11 cellular contexts compared by ENCODE assay signal in the genomic region with DNA sequence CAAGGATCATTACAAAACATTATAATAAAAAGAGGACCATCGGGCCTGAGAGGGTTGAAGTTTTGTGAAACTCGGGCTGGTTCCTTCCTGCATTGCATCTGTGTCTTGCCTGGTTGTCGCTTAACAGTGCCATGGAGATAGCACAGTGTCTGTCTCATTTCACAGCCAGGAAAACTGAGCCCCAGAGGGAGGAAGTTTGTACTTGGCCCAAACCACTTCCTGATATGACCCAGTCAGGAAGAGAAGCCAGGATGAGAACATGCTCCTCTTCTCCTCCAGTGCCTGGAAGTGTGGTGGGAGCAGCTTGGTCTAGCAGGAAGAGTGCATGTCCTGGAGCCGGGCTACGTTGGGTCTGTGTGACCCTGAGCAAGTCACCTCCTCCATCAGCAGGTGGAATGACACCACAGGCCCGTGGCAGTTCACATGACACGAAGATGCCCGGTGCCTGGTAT. TPM values are rescaled to one million over a fixed set of nuclear protein-coding genes. Genes with fewer than 3 reads are reported as not detected.
DNase-seq lines count a peak whose midpoint lies in the region; ATAC-seq and TF ChIP-seq lines count a peak whose summit lies in the region.
"Had no signal": no experiment of that assay in that cellular context is flagged by ENCODE, and none has a peak within 500 bp of the region (broad histone marks: within the 10 kb centered on the region; RNA-seq: fewer than 3 reads in every experiment).

No MANE protein-coding gene starts in this region.

- peak; percentile 7 for DNase-seq in HT1080 (ENCODE audit: low read depth)
- DNase-seq in activated B cell treated with CpG ODN at 0.5 μM for 24 hours = no peak
- DNase-seq in foreskin keratinocyte = no peak
- DNase-seq in sciatic nerve (ENCODE audit: low spot score) = peak; percentile 43
- DNase-seq: DMS153, NCI-H1436, NCI-H526 had no signal

- TF ChIP-seq CTCF in activated B cell treated with CpG ODN at 0.5 μM for 24 hours (IDR thresholded peaks at IDR 0.05) = no peak
- TF ChIP-seq CTCF in foreskin keratinocyte (conservative IDR thresholded peaks at IDR 0.05) = no peak

- CTCF ChIA-PET in activated B cell treated with CpG ODN at 0.5 μM for 24 hours (lab: Charles Lee) = interaction anchor here (1.3 to 9.7 kb wide), 5 partner anchors 26 to 86 kb away, joined by 5 to 117 read pairs (median 27); a partner anchor contains a TSS

- H3K4me1 Mint-ChIP-seq in activated B cell treated with CpG ODN at 0.5 μM for 24 hours = peaks cover 58% of the 10 kb centered on the region

- no peak for ATAC-seq in activated B cell treated with CpG ODN at 0.5 μM for 24 hours (ENCODE audit: low read depth)
- no peak for ATAC-seq in foreskin keratinocyte
- no peak for ATAC-seq in sciatic nerve
- ATAC-seq in HG02588 (IDR thresholded peaks at IDR 0.05; ENCODE audit: unreplicated experiment) = no peak
- ATAC-seq in HG02885 (IDR thresholded peaks at IDR 0.05; ENCODE audit: poor library complexity, unreplicated experiment) = no peak
- no peak for ATAC-seq in GM18861 (IDR thresholded peaks at IDR 0.05; ENCODE audit: unreplicated experiment)

- H3K27ac ChIP-seq in foreskin keratinocyte = peak overlapping the region; percentile 85

- no peaks in the 10 kb centered on the region for H3K27me3 Mint-ChIP-seq in activated B cell treated with CpG ODN at 0.5 μM for 24 hours

- POLR2A ChIA-PET in activated B cell treated with CpG ODN at 0.5 μM for 24 hours (lab: Charles Lee) = interaction anchor here (2.2 kb wide), 1 partner anchor 41 kb away, joined by 13 read pairs; a partner anchor contains a TSS

- peak overlapping the region; percentile 36 for H3K27ac Mint-ChIP-seq in activated B cell treated with CpG ODN at 0.5 μM for 24 hours

- peaks cover 91% of the 10 kb centered on the region for H3K36me3 Mint-ChIP-seq in activated B cell treated with CpG ODN at 0.5 μM for 24 hours (ENCODE audit: low read depth)

- no peaks in the 10 kb centered on the region for H3K9me3 Mint-ChIP-seq in activated B cell treated with CpG ODN at 0.5 μM for 24 hours

- peaks cover 15% of the 10 kb centered on the region for H3K4me1 ChIP-seq in foreskin keratinocyte

- no peak overlapping the region for H3K4me3 Mint-ChIP-seq in activated B cell treated with CpG ODN at 0.5 μM for 24 hours

- no peaks in the 10 kb centered on the region for H3K27me3 ChIP-seq in foreskin keratinocyte

- intact Hi-C loops in activated B cell treated with CpG ODN at 0.5 μM for 24 hours (cut with micrococcal nuclease) = no loop called here
- intact Hi-C loops in sciatic nerve (cut with DNase I) = no loop called here

RNA-seq across cellular contexts. Expression of a gene that starts 41.5 kb away (rescaled TPM):
- 11.4 and 21.7 TPM in 2 replicates for total RNA-seq in HT1080 (2014; rRNA removed; shearing (Covaris generic))
- polyA plus RNA-seq in HT1080 (2015; cell fraction: cytosol; rRNA removed) = 17.0 and 21.3 TPM in 2 replicates
- 17.0 and 23.1 TPM in 2 replicates for polyA plus RNA-seq in HT1080 (2015; cell fraction: nucleus; rRNA removed)
- 229 and 272 TPM in 2 replicates for total RNA-seq in activated B cell treated with CpG ODN at 0.5 μM for 24 hours
- total RNA-seq in foreskin keratinocyte = 16.9 and 17.0 TPM in 2 replicates
- 16.8 and 20.6 TPM in 2 replicates for polyA plus RNA-seq in foreskin keratinocyte
- total RNA-seq in sciatic nerve = 87.2 TPM

RNA-seq across cellular contexts. Expression of a gene that starts 52.8 kb away (rescaled TPM):
- total RNA-seq in HT1080 (2014; rRNA removed; shearing (Covaris generic)) = not detected in 2 replicates
- not detected in 2 replicates for polyA plus RNA-seq in HT1080 (2015; cell fraction: cytosol; rRNA removed)
- 0.04 TPM in 1 of 2 replicates, not detected in the other for polyA plus RNA-seq in HT1080 (2015; cell fraction: nucleus; rRNA removed)
- total RNA-seq in activated B cell treated with CpG ODN at 0.5 μM for 24 hours (1.3 and 2.5 TPM in 2 replicates), foreskin keratinocyte (0.07 TPM in 1 of 2 replicates, not detected in the other), sciatic nerve (3.4 TPM)
- 0.04 and 0.14 TPM in 2 replicates for polyA plus RNA-seq in foreskin keratinocyte
- total RNA-seq: astrocyte had no signal

Comparison
In these comparisons a context has a peak if more than half of its experiments do, and no peak if none do; other contexts are left out.
1. DNase-seq: peak in HT1080 (single experiment) and sciatic nerve (single experiment); none in activated B cell treated with CpG ODN at 0.5 μM for 24 hours (single experiment) and foreskin keratinocyte (0 of 2).